ENCODE assay signal across 10 cellular contexts in genomic region chr10:87775766-87776165, GRCh38. TPM values are rescaled to one million over a fixed set of nuclear protein-coding genes. Genes with fewer than 3 reads are reported as not detected.
DNase-seq lines count a peak whose midpoint lies in the region; ATAC-seq, FAIRE-seq and TF ChIP-seq lines count a peak whose summit lies in the region.
"Had no signal": no experiment of that assay in that cellular context is flagged by ENCODE, and none has a peak within 500 bp of the region (broad histone marks: within the 10 kb centered on the region; RNA-seq: fewer than 3 reads in every experiment).

No MANE protein-coding gene starts in this region.

- no peak overlapping the region for H3K4me3 Mint-ChIP-seq in activated B cell treated with CpG ODN at 0.5 μM for 24 hours
- H3K4me3 Mint-ChIP-seq: CD4-positive, alpha-beta T cell had no signal

- H3K36me3 Mint-ChIP-seq in activated B cell treated with CpG ODN at 0.5 μM for 24 hours (ENCODE audit: low read depth), result peaks cover 51% of the 10 kb centered on the region

- POLR2A ChIA-PET in A549 (lab: Yijun Ruan, JAX) (no interaction called here), activated B cell treated with CpG ODN at 0.5 μM for 24 hours (lab: Charles Lee) (no interaction called here)

- CTCF ChIA-PET in A549 (lab: Yijun Ruan, JAX) (interaction anchor here (0.7 to 1.2 kb wide), 5 partner anchors 12 to 242 kb away, joined by 3 read pairs; no protein-coding TSS in a partner anchor), activated B cell treated with CpG ODN at 0.5 μM for 24 hours (lab: Charles Lee) (no interaction called here)

- intact Hi-C loops in activated B cell treated with CpG ODN at 0.5 μM for 24 hours (cut with micrococcal nuclease), result no loop called here
- intact Hi-C loops in dorsolateral prefrontal cortex (cut with DNase I), result no loop called here
- intact Hi-C loops in Right ventricle myocardium inferior (cut with DNase I), result no loop called here

- no peaks in the 10 kb centered on the region for H3K27me3 ChIP-seq in dorsolateral prefrontal cortex
- H3K27me3 ChIP-seq: right atrium auricular region had no signal

- no peaks in the 10 kb centered on the region for H3K9me3 Mint-ChIP-seq in activated B cell treated with CpG ODN at 0.5 μM for 24 hours
- H3K9me3 Mint-ChIP-seq: CD4-positive, alpha-beta T cell had no signal

- TF ChIP-seq RAD21 in A549 (conservative IDR thresholded peaks at IDR 0.05 in 1 of 2, IDR thresholded peaks at IDR 0.05 in 1 of 2), result no peak

- peak in 1 of 2 experiments; percentile 30; a peak in 1 of 6 replicates for ATAC-seq in A549
- ATAC-seq in activated B cell treated with CpG ODN at 0.5 μM for 24 hours (ENCODE audit: low read depth), result no peak
- ATAC-seq in HG02981 (IDR thresholded peaks at IDR 0.05; ENCODE audit: unreplicated experiment), result no peak
- ATAC-seq in Right ventricle myocardium inferior, result no peak

- TF ChIP-seq POLR2A in A549 (IDR thresholded peaks at IDR 0.05; ENCODE audit: low read length), result no peak
- TF ChIP-seq POLR2A in H54 (IDR thresholded peaks at IDR 0.05; ENCODE audit: low read depth, low read length), result no peak

- H3K9me3 ChIP-seq in A549, result no peaks in the 10 kb centered on the region
- H3K9me3 ChIP-seq: right atrium auricular region had no signal

- WGBS in A549 (ENCODE audit: missing lambda C conversion rate), result 65% methylated on average over 4 of the region's 4 CpGs

- H3K4me3 ChIP-seq in A549 (no peak overlapping the region), fibroblast of villous mesenchyme (ENCODE audit: low read depth, low read length) (no peak overlapping the region), dorsolateral prefrontal cortex (no peak overlapping the region)
- H3K4me3 ChIP-seq: right atrium auricular region had no signal

- H3K4me1 ChIP-seq in A549, result no peaks in the 10 kb centered on the region
- H3K4me1 ChIP-seq: right atrium auricular region had no signal

- H3K27me3 Mint-ChIP-seq in activated B cell treated with CpG ODN at 0.5 μM for 24 hours, result no peaks in the 10 kb centered on the region
- H3K27me3 Mint-ChIP-seq: CD4-positive, alpha-beta T cell had no signal

- DNase-seq in A549 (ENCODE audit: low read depth in 1 of 2, low spot score in 1 of 2) (no peak), H54 (ENCODE audit: insufficient read length, low spot score) (no peak), activated B cell treated with CpG ODN at 0.5 μM for 24 hours (no peak), fibroblast of villous mesenchyme (ENCODE audit: low read depth) (peak; percentile 82), NCI-H1105 (lab: John Stamatoyannopoulos, UW) (no peak), dorsolateral prefrontal cortex (no peak), Right ventricle myocardium inferior (ENCODE audit: missing footprints) (no peak)
- DNase-seq: CD4-positive, alpha-beta T cell had no signal

- no peak for TF ChIP-seq CTCF in A549 (IDR thresholded peaks at IDR 0.05)
- TF ChIP-seq CTCF in activated B cell treated with CpG ODN at 0.5 μM for 24 hours (IDR thresholded peaks at IDR 0.05), result no peak
- no peak for TF ChIP-seq CTCF in fibroblast of villous mesenchyme (IDR thresholded peaks at IDR 0.05; ENCODE audit: insufficient read depth, low read depth, low read length)
- TF ChIP-seq CTCF in dorsolateral prefrontal cortex (IDR thresholded peaks at IDR 0.05 in 54 of 56, conservative IDR thresholded peaks at IDR 0.05 in 2 of 56; ENCODE audit: low read depth in 1 of 56, partially characterized antibody in 56 of 56), result no peak

- no peak overlapping the region for H3K4me2 ChIP-seq in A549

- H3K27ac Mint-ChIP-seq in activated B cell treated with CpG ODN at 0.5 μM for 24 hours, result peak overlapping the region; percentile 0
- H3K27ac Mint-ChIP-seq: CD4-positive, alpha-beta T cell had no signal

- H3K4me1 Mint-ChIP-seq in activated B cell treated with CpG ODN at 0.5 μM for 24 hours, result peaks cover 7% of the 10 kb centered on the region

- FAIRE-seq in A549 (lab: Jason Lieb, UNC) (peak; percentile 32), H54 (lab: Jason Lieb, UNC) (peak; percentile 91)

- no peak for TF ChIP-seq EP300 in A549 (IDR thresholded peaks at IDR 0.05)

- no peak overlapping the region for H3K27ac ChIP-seq in A549
- H3K27ac ChIP-seq in dorsolateral prefrontal cortex, result peak overlapping the region in 15 of 59 donors; percentile 4 to 62 (median 29)
- H3K27ac ChIP-seq: right atrium auricular region had no signal

TF ChIP-seq in A549, 52 proteins besides CTCF, POLR2A, EP300 and RAD21:
- TF ChIP-seq RNF2 (IDR thresholded peaks at IDR 0.05; ENCODE audit: borderline replicate concordance, low read depth), result no peak

RNA-seq across cellular contexts. Expression of gene ATAD1, which starts 42.3 kb away (rescaled TPM):
- polyA plus RNA-seq in A549 (2011; rRNA removed), result 66.7 and 94.8 TPM in 2 replicates
- 8.4 and 8.8 TPM in 2 replicates for polyA plus RNA-seq in A549 (2012; cell fraction: cytosol; rRNA removed)
- polyA plus RNA-seq in A549 (2012; cell fraction: nucleus; rRNA removed), result 4.7 and 8.5 TPM in 2 replicates
- polyA plus RNA-seq in A549 (2017; fragmentation: RNase III; extraction: RNeasy Plus Mini Kit Qiagen cat#74134 plus additional on column Dnase treatment), result 30.0 to 32.3 TPM (median 32.3 TPM) in 3 replicates
- polyA minus RNA-seq in A549 (2011; rRNA and poly(A)+ RNA removed), result 22.9 and 25.5 TPM in 2 replicates
- 34.7 and 42.6 TPM in 2 replicates for total RNA-seq in activated B cell treated with CpG ODN at 0.5 μM for 24 hours
- total RNA-seq in fibroblast of villous mesenchyme, result 30.6 and 51.8 TPM in 2 replicates
- total RNA-seq in dorsolateral prefrontal cortex, result 100 to 1,000 TPM in 1 of 120 experiments, 10 to 100 TPM in 119; 36.0 to 101 (median 69.0) TPM
- total RNA-seq in Right ventricle myocardium inferior, result 98.2 TPM
